Comparison of ENCODE assay signal across 12 cellular contexts in genomic region chr11:120343429-120343828, GRCh38. TPM values are rescaled to one million over a fixed set of nuclear protein-coding genes. Genes with fewer than 3 reads are reported as not detected.
DNase-seq lines count a peak whose midpoint lies in the region; ATAC-seq and TF ChIP-seq lines count a peak whose summit lies in the region.
"Had no signal": no experiment of that assay in that cellular context is flagged by ENCODE, and none has a peak within 500 bp of the region (broad histone marks: within the 10 kb centered on the region; RNA-seq: fewer than 3 reads in every experiment).

No MANE protein-coding gene starts in this region.

- POLR2A ChIA-PET in WTC11 (lab: Charles Lee), result no interaction called here

- 48 to 59% (median 53%) methylated on average over 2 of the region's 2 CpGs for WGBS in heart left ventricle, 4 donors
- WGBS in endodermal cell (ENCODE audit: insufficient coverage in 1 of 2, insufficient read length in 1 of 2), 2 experiments, result 91 to 100% methylated on average over 1 to 2 of the region's 2 CpGs

- H3K4me3 ChIP-seq in heart left ventricle, result peak overlapping the region in 1 of 12 donors; percentile 12
- no peak overlapping the region for H3K4me3 ChIP-seq in right atrium auricular region
- no peak overlapping the region for H3K4me3 ChIP-seq in endodermal cell (ENCODE audit: low read length)
- H3K4me3 ChIP-seq: thoracic aorta had no signal

- intact Hi-C loops in heart left ventricle (cut with DNase I), result loop anchor here in 5 of 10 donors (5.0 to 10.0 kb wide), 4 partner anchors 51 to 71 kb away; no protein-coding TSS in a partner anchor

- H3K27me3 Mint-ChIP-seq in WTC11 (ENCODE audit: low read depth) (no peaks in the 10 kb centered on the region), progenitor cell of endocrine pancreas (no peaks in the 10 kb centered on the region), endodermal cell (ENCODE audit: insufficient read depth) (no peaks in the 10 kb centered on the region)

- no peak overlapping the region for H3K9ac ChIP-seq in endodermal cell (ENCODE audit: extremely low read depth, low read length, poor library complexity, severe bottlenecking)

- H3K4me1 Mint-ChIP-seq in WTC11 (peaks cover 34% of the 10 kb centered on the region), progenitor cell of endocrine pancreas (ENCODE audit: low read depth) (peaks cover 21% of the 10 kb centered on the region), endodermal cell (peaks cover 43% of the 10 kb centered on the region)

- H3K9me3 Mint-ChIP-seq in WTC11 (no peaks in the 10 kb centered on the region), progenitor cell of endocrine pancreas (ENCODE audit: low read depth) (no peaks in the 10 kb centered on the region), endodermal cell (no peaks in the 10 kb centered on the region)

- H3K27ac Mint-ChIP-seq in WTC11 (no peak overlapping the region), progenitor cell of endocrine pancreas (no peak overlapping the region), endodermal cell (no peak overlapping the region)

- CTCF ChIA-PET in WTC11 (lab: Charles Lee), result no interaction called here

- H3K27ac ChIP-seq in heart left ventricle (peak overlapping the region in 3 of 12 donors; percentile 2 to 21 (median 20)), right atrium auricular region (no peak overlapping the region), endodermal cell (ENCODE audit: low read depth, low read length) (no peak overlapping the region)
- H3K27ac ChIP-seq: thoracic aorta had no signal

- peaks cover 14 to 98% (median 73%) of the 10 kb centered on the region in 12 donors for H3K4me1 ChIP-seq in heart left ventricle
- H3K4me1 ChIP-seq in right atrium auricular region, result peaks cover 0 to 93% of the 10 kb centered on the region in 2 donors
- peaks cover 5% of the 10 kb centered on the region for H3K4me1 ChIP-seq in endodermal cell (ENCODE audit: control insufficient read depth, insufficient read depth, low read length)

- no peaks in the 10 kb centered on the region for H3K36me3 ChIP-seq in heart left ventricle
- no peaks in the 10 kb centered on the region for H3K36me3 ChIP-seq in right atrium auricular region
- H3K36me3 ChIP-seq in endodermal cell (ENCODE audit: control insufficient read depth, insufficient read depth, low read length), result no peaks in the 10 kb centered on the region
- H3K36me3 ChIP-seq: thoracic aorta had no signal

- H3K36me3 Mint-ChIP-seq in WTC11 (no peaks in the 10 kb centered on the region), progenitor cell of endocrine pancreas (ENCODE audit: insufficient read depth) (no peaks in the 10 kb centered on the region), endodermal cell (ENCODE audit: low read depth) (no peaks in the 10 kb centered on the region)

- TF ChIP-seq CTCF in heart left ventricle (IDR thresholded peaks at IDR 0.05) (no peak), right atrium auricular region (IDR thresholded peaks at IDR 0.05) (no peak), WTC11 (IDR thresholded peaks at IDR 0.05) (no peak), progenitor cell of endocrine pancreas (IDR thresholded peaks at IDR 0.05; ENCODE audit: unreplicated experiment) (no peak), endodermal cell (conservative IDR thresholded peaks at IDR 0.05) (no peak)

- no peaks in the 10 kb centered on the region for H3K9me3 ChIP-seq in heart left ventricle
- H3K9me3 ChIP-seq in right atrium auricular region, result no peaks in the 10 kb centered on the region
- H3K9me3 ChIP-seq in endodermal cell (ENCODE audit: control insufficient read depth, low read length), result no peaks in the 10 kb centered on the region
- H3K9me3 ChIP-seq: thoracic aorta had no signal

- DNase-seq in heart left ventricle (no peak), right atrium auricular region (ENCODE audit: low spot score) (no peak), WTC11 (ENCODE audit: low spot score) (no peak), superior temporal gyrus (ENCODE audit: extremely low spot score) (peak; percentile 65), progenitor cell of endocrine pancreas (ENCODE audit: low spot score, unreplicated experiment) (no peak), endodermal cell (no peak), dedifferentiated amniotic fluid mesenchymal stem cell (ENCODE audit: extremely low spot score) (no peak)
- DNase-seq: activated CD4-positive, alpha-beta T cell treated with anti-CD3 and anti-CD28 coated beads for 1 hour; aorta; NCI-H524 had no signal

- ATAC-seq in heart left ventricle, result peak in 3 of 4 donors; percentile 16 to 33 (median 16)
- ATAC-seq in HG03060 (IDR thresholded peaks at IDR 0.05; ENCODE audit: low read depth, unreplicated experiment), result peak; percentile 39
- no peak for ATAC-seq in WTC11

- no peak for TF ChIP-seq POLR2A in heart left ventricle (IDR thresholded peaks at IDR 0.05)

- peaks cover 0 to 62% (median 0%) of the 10 kb centered on the region in 9 donors for H3K27me3 ChIP-seq in heart left ventricle
- H3K27me3 ChIP-seq in right atrium auricular region, result no peaks in the 10 kb centered on the region
- H3K27me3 ChIP-seq in endodermal cell (ENCODE audit: control insufficient read depth, insufficient read depth, low read length, poor library complexity, severe bottlenecking), result no peaks in the 10 kb centered on the region

- no peak overlapping the region for H3K4me3 Mint-ChIP-seq in WTC11
- H3K4me3 Mint-ChIP-seq in progenitor cell of endocrine pancreas (ENCODE audit: low read depth), result no peak overlapping the region
- no peak overlapping the region for H3K4me3 Mint-ChIP-seq in endodermal cell

TF ChIP-seq in WTC11, 78 proteins besides CTCF, POLR2A, EP300 and RAD21:
- TF ChIP-seq USF1 (CRISPR knock-in tag; IDR thresholded peaks at IDR 0.05) (0 out of 2 replicates have a peak, but pooled peaks have one; percentile 46), USF2 (CRISPR knock-in tag; IDR thresholded peaks at IDR 0.05) (peak; percentile 68), ZNF425 (CRISPR knock-in tag; conservative IDR thresholded peaks at IDR 0.05) (no peak)

RNA-seq across cellular contexts. Expression of gene ARHGEF12, which starts 7.2 kb away (rescaled TPM):
- 100 to 1,000 TPM in 7 of 9 donors, 10 to 100 TPM in 2; 79.3 to 140 (median 114) TPM for total RNA-seq in heart left ventricle
- 10 to 100 TPM; 22.0 to 52.2 TPM for polyA plus RNA-seq in heart left ventricle
- 10 to 100 TPM; 84.0 to 87.2 TPM for total RNA-seq in right atrium auricular region
- total RNA-seq in WTC11 (2021), result 32.0 to 35.8 TPM (median 32.2 TPM) in 3 replicates
- 64.9 and 66.2 TPM in 2 replicates for total RNA-seq in progenitor cell of endocrine pancreas
- total RNA-seq in endodermal cell, result 10 to 100 TPM; 35.3 to 38.7 TPM
- 29.4 TPM for polyA plus RNA-seq in endodermal cell (2013, experiment 1 of 2)
- polyA plus RNA-seq in endodermal cell (2013, experiment 2 of 2), result 30.8 TPM

RNA-seq across cellular contexts. Expression of gene TLCD5, which starts 18.3 kb away (rescaled TPM):
- 10 to 100 TPM in 6 of 9 donors, 1 to 10 TPM in 3; 9.4 to 15.0 (median 10.3) TPM for total RNA-seq in heart left ventricle
- 10 to 100 TPM in 1 of 2 donors, 1 to 10 TPM in 1; 4.0 to 12.2 TPM for polyA plus RNA-seq in heart left ventricle
- 10 to 100 TPM; 11.3 to 18.7 TPM for total RNA-seq in right atrium auricular region
- 8.2 to 10.2 TPM (median 8.3 TPM) in 3 replicates for total RNA-seq in WTC11 (2021)
- total RNA-seq in progenitor cell of endocrine pancreas, result 8.9 and 9.3 TPM in 2 replicates
- total RNA-seq in endodermal cell, result 10 to 100 TPM; 13.8 to 20.1 TPM
- polyA plus RNA-seq in endodermal cell (2013, experiment 1 of 2), result 16.0 TPM
- 15.0 TPM for polyA plus RNA-seq in endodermal cell (2013, experiment 2 of 2)
